25 cellular contexts compared by ENCODE assay signal in the genomic region with DNA sequence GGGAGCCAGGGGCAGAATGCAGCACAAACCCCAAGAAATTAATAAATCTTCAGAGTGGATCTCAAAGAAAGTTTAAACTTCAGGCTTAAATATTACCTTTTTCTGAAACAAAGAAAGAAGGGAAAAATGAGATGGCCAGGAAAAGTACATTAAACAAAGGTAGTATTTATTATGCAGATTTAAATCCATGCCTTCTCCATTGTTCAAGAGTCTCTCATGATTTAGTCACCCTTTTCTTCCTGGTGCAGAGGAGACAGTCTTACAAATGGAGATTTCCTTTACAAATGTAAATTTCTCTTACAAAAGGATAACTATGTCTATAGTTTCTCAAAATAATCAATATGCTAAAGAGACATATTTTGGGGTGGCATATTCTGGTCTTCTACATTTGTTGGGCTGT. TPM values are rescaled to one million over a fixed set of nuclear protein-coding genes. Genes with fewer than 3 reads are reported as not detected.
DNase-seq lines count a peak whose midpoint lies in the region; ATAC-seq and TF ChIP-seq lines count a peak whose summit lies in the region.
"Had no signal": no experiment of that assay in that cellular context is flagged by ENCODE, and none has a peak within 500 bp of the region (broad histone marks: within the 10 kb centered on the region; RNA-seq: fewer than 3 reads in every experiment).

No MANE protein-coding gene starts in this region.

- TF ChIP-seq CTCF in RWPE2 (IDR thresholded peaks at IDR 0.05; ENCODE audit: poor library complexity, severe bottlenecking) (no peak), fibroblast of lung (conservative IDR thresholded peaks at IDR 0.05 in 1 of 2, IDR thresholded peaks at IDR 0.05 in 1 of 2; ENCODE audit: low read depth in 1 of 2, low read length in 2 of 2) (no peak), neural progenitor cell (IDR thresholded peaks at IDR 0.05) (no peak)

- no peak overlapping the region for H3K27ac Mint-ChIP-seq in neural progenitor cell
- H3K27ac Mint-ChIP-seq in activated CD8-positive, alpha-beta T cell treated with anti-CD3 and anti-CD28 coated beads, Interleukin-2, amount 10 ng/mL, durations not matched to agents 7 days and 5 days: no peak overlapping the region
- H3K27ac Mint-ChIP-seq: activated CD4-positive, alpha-beta T cell treated with anti-CD3 and anti-CD28 coated beads, Interleukin-2, amount 10 ng/mL, durations not matched to agents 7 days and 5 days; activated T-helper 1 cell treated with anti-CD3 and anti-CD28 coated beads, Interleukin-12 subunit alpha, Interleukin-12 subunit beta, Interleukin-2, Interleukin-4 antibody, amounts not matched to agents 30 ng/mL and 10 ng/mL and 1 ng/mL, durations not matched to agents 14 hours and 24 hours and 36 hours; naive thymus-derived CD8-positive, alpha-beta T cell; stimulated activated memory B cell treated with anti-CD40 and anti-IgM and Interleukin-4, amounts not matched to agents 10 μg/mL and 1 μg/mL and 100 μg/mL, for 72 hours had no signal

- no peaks in the 10 kb centered on the region for H3K9me3 ChIP-seq in GM23248 (ENCODE audit: low read depth)
- H3K9me3 ChIP-seq in RWPE2 (ENCODE audit: severe bottlenecking): no peaks in the 10 kb centered on the region
- H3K9me3 ChIP-seq in fibroblast of lung (ENCODE audit: control insufficient read depth, insufficient read depth, low read depth, low read length): no peaks in the 10 kb centered on the region
- H3K9me3 ChIP-seq in neural progenitor cell (ENCODE audit: low read depth): no peaks in the 10 kb centered on the region
- H3K9me3 ChIP-seq: left lung had no signal

- H3K27me3 Mint-ChIP-seq in neural progenitor cell (ENCODE audit: insufficient read depth, low read depth): no peaks in the 10 kb centered on the region
- peaks cover under 1% of the 10 kb centered on the region for H3K27me3 Mint-ChIP-seq in activated CD8-positive, alpha-beta T cell treated with anti-CD3 and anti-CD28 coated beads, Interleukin-2, amount 10 ng/mL, durations not matched to agents 7 days and 5 days (ENCODE audit: low read depth)

- POLR2A ChIA-PET in activated CD8-positive, alpha-beta T cell treated with anti-CD3 and anti-CD28 coated beads, Interleukin-2, amount 10 ng/mL, durations not matched to agents 7 days and 5 days (lab: Charles Lee): no interaction called here

- ATAC-seq in RWPE2 (ENCODE audit: low read depth) (no peak), GM21367 (IDR thresholded peaks at IDR 0.05; ENCODE audit: unreplicated experiment) (no peak), GM18907 (IDR thresholded peaks at IDR 0.05; ENCODE audit: unreplicated experiment) (no peak)
- ATAC-seq in activated CD8-positive, alpha-beta T cell treated with anti-CD3 and anti-CD28 coated beads, Interleukin-2, amount 10 ng/mL, durations not matched to agents 7 days and 5 days: no peak
- ATAC-seq: left lung; naive thymus-derived CD8-positive, alpha-beta T cell; stimulated activated memory B cell treated with anti-CD40 and anti-IgM and Interleukin-4, amounts not matched to agents 10 μg/mL and 1 μg/mL and 100 μg/mL, for 72 hours had no signal

- CTCF ChIA-PET in activated CD8-positive, alpha-beta T cell treated with anti-CD3 and anti-CD28 coated beads, Interleukin-2, amount 10 ng/mL, durations not matched to agents 7 days and 5 days (lab: Charles Lee): no interaction called here

- in situ Hi-C loops in GM23248 (cut with MboI): no loop called here

- H3K4me3 ChIP-seq in GM23248 (no peak overlapping the region), RWPE2 (ENCODE audit: severe bottlenecking) (no peak overlapping the region), fibroblast of lung (replicated peaks in 1 of 4; ENCODE audit: control extremely low read depth in 1 of 4, insufficient read depth in 1 of 4, low read depth in 3 of 4, low read length in 4 of 4) (no peak overlapping the region), neural progenitor cell (no peak overlapping the region)
- H3K4me3 ChIP-seq: left lung, SK-N-MC had no signal

- H3K27me3 ChIP-seq in GM23248 (replicated peaks; ENCODE audit: insufficient read depth) (no peaks in the 10 kb centered on the region), RWPE2 (ENCODE audit: insufficient read depth, poor library complexity, severe bottlenecking) (no peaks in the 10 kb centered on the region), fibroblast of lung (ENCODE audit: control insufficient read depth, insufficient read depth, low read length) (no peaks in the 10 kb centered on the region), neural progenitor cell (no peaks in the 10 kb centered on the region)
- H3K27me3 ChIP-seq: left lung had no signal

- H3K4me1 ChIP-seq in GM23248 (ENCODE audit: insufficient read depth) (peaks cover 19% of the 10 kb centered on the region), RWPE2 (ENCODE audit: insufficient read depth, poor library complexity, severe bottlenecking) (peaks cover 16% of the 10 kb centered on the region), fibroblast of lung (ENCODE audit: control insufficient read depth, extremely low read depth, insufficient read depth, low read length) (peaks cover 7% of the 10 kb centered on the region), neural progenitor cell (peaks cover 28% of the 10 kb centered on the region)

- no peaks in the 10 kb centered on the region for H3K9me2 ChIP-seq in GM23248 (ENCODE audit: insufficient read depth)

- H3F3A ChIP-seq in GM23248 (ENCODE audit: insufficient read depth) (peaks cover 15% of the 10 kb centered on the region; the same call in 1 of the 2 replicates), neural progenitor cell (ENCODE audit: low read depth) (peaks cover 27% of the 10 kb centered on the region)

- peak overlapping the region; percentile 27 for H3K4me2 ChIP-seq in GM23248 (ENCODE audit: unreplicated experiment)
- peak overlapping the region; percentile 40 for H3K4me2 ChIP-seq in fibroblast of lung (ENCODE audit: extremely low read depth, insufficient read depth, low read length)
- no peak overlapping the region for H3K4me2 ChIP-seq in neural progenitor cell

- peaks cover 6% of the 10 kb centered on the region for H3K9me3 Mint-ChIP-seq in neural progenitor cell
- no peaks in the 10 kb centered on the region for H3K9me3 Mint-ChIP-seq in activated CD8-positive, alpha-beta T cell treated with anti-CD3 and anti-CD28 coated beads, Interleukin-2, amount 10 ng/mL, durations not matched to agents 7 days and 5 days (ENCODE audit: insufficient read depth)
- H3K9me3 Mint-ChIP-seq: activated T-helper 1 cell treated with anti-CD3 and anti-CD28 coated beads, Interleukin-12 subunit alpha, Interleukin-12 subunit beta, Interleukin-2, Interleukin-4 antibody, amounts not matched to agents 30 ng/mL and 10 ng/mL and 1 ng/mL, durations not matched to agents 14 hours and 24 hours and 36 hours had no signal

- H3K36me3 ChIP-seq in GM23248 (ENCODE audit: low read depth) (no peaks in the 10 kb centered on the region), RWPE2 (ENCODE audit: low read depth) (no peaks in the 10 kb centered on the region), fibroblast of lung (ENCODE audit: control insufficient read depth, insufficient read depth, low read length) (no peaks in the 10 kb centered on the region), neural progenitor cell (no peaks in the 10 kb centered on the region)
- H3K36me3 ChIP-seq: left lung, WERI-Rb-1 had no signal

- DNase-seq in GM23248 (no peak), RWPE2 (ENCODE audit: low spot score) (no peak), fibroblast of lung (ENCODE audit: low read depth in 2 of 2) (no peak), neural progenitor cell (ENCODE audit: low spot score) (no peak), NCI-H524 treated with DMSO at 0.1 percent for 48 hours (lab: John Stamatoyannopoulos, UW) (no peak)
- DNase-seq in activated CD8-positive, alpha-beta T cell treated with anti-CD3 and anti-CD28 coated beads, Interleukin-2, amount 10 ng/mL, durations not matched to agents 7 days and 5 days: no peak
- DNase-seq: activated CD4-positive, alpha-beta T cell treated with anti-CD3 and anti-CD28 coated beads, Interleukin-2, amount 10 ng/mL, durations not matched to agents 7 days and 5 days; activated naive CD4-positive, alpha-beta T cell treated with anti-CD3 and anti-CD28 coated beads, Interleukin-2, amount 50 U/mL, for 16 hours; anterior cingulate cortex; caudate nucleus; Karpas-422; left lung; naive thymus-derived CD8-positive, alpha-beta T cell; NCI-H1436 treated with DMSO at 0.1 percent for 48 hours; NCI-H526 treated with DMSO at 0.1 percent for 48 hours; stimulated activated CD4-positive, alpha-beta T cell treated with anti-CD3 and anti-CD28 coated beads, Interleukin-4, amount 100 ng/mL, for 1 hour; T-helper 2 cell; WERI-Rb-1 had no signal

- H3K27ac ChIP-seq in GM23248 (peak overlapping the region; percentile 23), RWPE2 (ENCODE audit: poor library complexity, severe bottlenecking) (peak overlapping the region; percentile 47), fibroblast of lung (ENCODE audit: insufficient read depth, low read length) (peak overlapping the region; percentile 66), neural progenitor cell (no peak overlapping the region)
- H3K27ac ChIP-seq: C4-2B, left lung, SK-N-MC, WERI-Rb-1 had no signal

- no peaks in the 10 kb centered on the region for H4K20me1 ChIP-seq in GM23248 (ENCODE audit: insufficient read depth)
- H4K20me1 ChIP-seq in fibroblast of lung (ENCODE audit: control insufficient read depth, extremely low read depth, insufficient read depth, low read length): no peaks in the 10 kb centered on the region
- H4K20me1 ChIP-seq in neural progenitor cell (ENCODE audit: low read depth): no peaks in the 10 kb centered on the region

- H3K9ac ChIP-seq in GM23248 (no peak overlapping the region), fibroblast of lung (ENCODE audit: insufficient read depth, low read length) (no peak overlapping the region), neural progenitor cell (no peak overlapping the region)

- H3K4me1 Mint-ChIP-seq in neural progenitor cell: no peaks in the 10 kb centered on the region
- H3K4me1 Mint-ChIP-seq in activated CD8-positive, alpha-beta T cell treated with anti-CD3 and anti-CD28 coated beads, Interleukin-2, amount 10 ng/mL, durations not matched to agents 7 days and 5 days (ENCODE audit: low read depth): peaks cover 2% of the 10 kb centered on the region
- H3K4me1 Mint-ChIP-seq: stimulated activated memory B cell treated with anti-CD40 and anti-IgM and Interleukin-4, amounts not matched to agents 10 μg/mL and 1 μg/mL and 100 μg/mL, for 72 hours had no signal

- H3K79me2 ChIP-seq in GM23248 (ENCODE audit: insufficient read depth) (no peaks in the 10 kb centered on the region), fibroblast of lung (ENCODE audit: control insufficient read depth, insufficient read depth, low read length) (no peaks in the 10 kb centered on the region), neural progenitor cell (ENCODE audit: low read depth) (no peaks in the 10 kb centered on the region)

- H2AFZ ChIP-seq in GM23248: no peak overlapping the region
- no peak overlapping the region for H2AFZ ChIP-seq in fibroblast of lung (ENCODE audit: low read length)
- peak overlapping the region; percentile 53 for H2AFZ ChIP-seq in neural progenitor cell (replicated peaks)

- no peaks in the 10 kb centered on the region for H3K36me3 Mint-ChIP-seq in neural progenitor cell
- H3K36me3 Mint-ChIP-seq in activated CD8-positive, alpha-beta T cell treated with anti-CD3 and anti-CD28 coated beads, Interleukin-2, amount 10 ng/mL, durations not matched to agents 7 days and 5 days (ENCODE audit: low read depth): no peaks in the 10 kb centered on the region
- H3K36me3 Mint-ChIP-seq: stimulated activated memory B cell treated with anti-CD40 and anti-IgM and Interleukin-4, amounts not matched to agents 10 μg/mL and 1 μg/mL and 100 μg/mL, for 72 hours had no signal

- H3K4me3 Mint-ChIP-seq in neural progenitor cell: no peak overlapping the region
- no peak overlapping the region for H3K4me3 Mint-ChIP-seq in activated CD8-positive, alpha-beta T cell treated with anti-CD3 and anti-CD28 coated beads, Interleukin-2, amount 10 ng/mL, durations not matched to agents 7 days and 5 days
- H3K4me3 Mint-ChIP-seq: activated CD4-positive, alpha-beta T cell treated with anti-CD3 and anti-CD28 coated beads, Interleukin-2, amount 10 ng/mL, durations not matched to agents 7 days and 5 days; activated T-helper 1 cell treated with anti-CD3 and anti-CD28 coated beads, Interleukin-12 subunit alpha, Interleukin-12 subunit beta, Interleukin-2, Interleukin-4 antibody, amounts not matched to agents 30 ng/mL and 10 ng/mL and 1 ng/mL, durations not matched to agents 14 hours and 24 hours and 36 hours; mesothelial cell of epicardium; naive thymus-derived CD8-positive, alpha-beta T cell; stimulated activated memory B cell treated with anti-CD40 and anti-IgM and Interleukin-4, amounts not matched to agents 10 μg/mL and 1 μg/mL and 100 μg/mL, for 72 hours had no signal

RNA-seq across cellular contexts. Expression of gene PPM1B, which starts 33.4 kb away (rescaled TPM):
- 17.4 and 24.4 TPM in 2 replicates for total RNA-seq in GM23248 (2014; rRNA removed; shearing (Covaris generic))
- polyA plus RNA-seq in GM23248 (2016; fragmentation: Nextera tagmentation; extraction: Ambion mirVana) (19.7 and 23.1 TPM in 2 replicates), fibroblast of lung (21.2 and 25.8 TPM in 2 replicates)
- total RNA-seq in fibroblast of lung (24.1 and 34.5 TPM in 2 replicates), neural progenitor cell (ENCODE audit: low replicate concordance) (57.6 and 86.6 TPM in 2 replicates)
- polyA plus RNA-seq in fibroblast of lung (2012): 21.0 and 24.1 TPM in 2 replicates
- polyA minus RNA-seq in fibroblast of lung (ENCODE audit: low replicate concordance): 5.0 and 7.0 TPM in 2 replicates
- 10 to 100 TPM; 48.6 to 50.3 TPM for total RNA-seq in activated CD8-positive, alpha-beta T cell treated with anti-CD3 and anti-CD28 coated beads, Interleukin-2, amount 10 ng/mL, durations not matched to agents 7 days and 5 days
